1 cellular context compared by ENCODE assay signal in genomic region chr9:98520221-98520920, GRCh38.
TF ChIP-seq lines count a peak whose summit lies in the region.

No MANE protein-coding gene starts in this region.

TF ChIP-seq in IMR-90, 13 proteins besides CTCF, POLR2A, EP300 and RAD21:
- TF ChIP-seq USF2 (IDR thresholded peaks at IDR 0.05; ENCODE audit: low read depth, low read length) (no peak), MAZ (IDR thresholded peaks at IDR 0.05; ENCODE audit: borderline replicate concordance, low read depth, low read length) (no peak), FOS (IDR thresholded peaks at IDR 0.05; ENCODE audit: low read depth, low read length) (no peak; the same call in 1 of the 2 replicates), BHLHE40 (IDR thresholded peaks at IDR 0.05; ENCODE audit: low read depth, low read length) (peak; percentile 4; the same call in 1 of the 2 replicates), MXI1 (IDR thresholded peaks at IDR 0.05; ENCODE audit: borderline replicate concordance, low read depth, low read length) (no peak)
